8 cellular contexts compared by ENCODE assay signal in the genomic region with DNA sequence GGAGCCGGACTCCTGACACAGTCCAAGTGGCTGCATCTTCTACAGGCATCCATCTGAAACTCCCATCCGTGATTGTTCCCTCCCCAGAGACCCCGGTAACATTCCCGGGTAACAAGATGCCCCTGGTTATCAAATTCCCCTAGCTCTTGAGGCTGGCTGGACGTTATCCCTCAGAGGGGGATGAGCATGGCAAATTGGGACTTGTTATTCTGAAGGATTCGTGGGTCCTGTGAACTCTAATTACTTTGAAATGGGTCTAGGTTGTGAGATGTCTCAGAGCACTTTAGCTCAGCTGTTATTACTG. TPM values are rescaled to one million over a fixed set of nuclear protein-coding genes. Genes with fewer than 3 reads are reported as not detected.
A peak's percentile ranks its signal among the peaks of the same experiment; 100 is the strongest.
DNase-seq lines count a peak whose midpoint lies in the region; ATAC-seq and TF ChIP-seq lines count a peak whose summit lies in the region.

No MANE protein-coding gene starts in this region.

- H3K27ac Mint-ChIP-seq in activated CD8-positive, alpha-beta memory T cell treated with anti-CD3 and anti-CD28 coated beads, Interleukin-2, amount 10 ng/mL, durations not matched to agents 7 days and 5 days = peak overlapping the region; percentile 96

- H3K27ac ChIP-seq in right lobe of liver = peak overlapping the region; percentile 91 to 94 (median 93)
- peak overlapping the region; percentile 93 to 97 (median 96) for H3K27ac ChIP-seq in thyroid gland

- no peak for ATAC-seq in activated CD8-positive, alpha-beta memory T cell treated with anti-CD3 and anti-CD28 coated beads, Interleukin-2, amount 10 ng/mL, durations not matched to agents 7 days and 5 days
- ATAC-seq in right lobe of liver (no peak), HG02938 (IDR thresholded peaks at IDR 0.05; ENCODE audit: unreplicated experiment) (no peak), GM21367 (IDR thresholded peaks at IDR 0.05; ENCODE audit: unreplicated experiment) (no peak)

- TF ChIP-seq CTCF in astrocyte of the cerebellum (IDR thresholded peaks at IDR 0.05; ENCODE audit: low read depth, low read length, missing control alignments) (no peak), right lobe of liver (IDR thresholded peaks at IDR 0.05) (no peak), thyroid gland (IDR thresholded peaks at IDR 0.05) (no peak)

- CTCF ChIA-PET in activated CD8-positive, alpha-beta memory T cell treated with anti-CD3 and anti-CD28 coated beads, Interleukin-2, amount 10 ng/mL, durations not matched to agents 7 days and 5 days (lab: Charles Lee) = interaction anchor here (0.7 to 2.8 kb wide), 5 partner anchors 19 to 302 kb away, joined by 3 to 8 read pairs (median 3); a partner anchor contains a TSS

- peaks cover 48% of the 10 kb centered on the region for H3K4me1 Mint-ChIP-seq in activated CD8-positive, alpha-beta memory T cell treated with anti-CD3 and anti-CD28 coated beads, Interleukin-2, amount 10 ng/mL, durations not matched to agents 7 days and 5 days

- H3K27me3 Mint-ChIP-seq in activated CD8-positive, alpha-beta memory T cell treated with anti-CD3 and anti-CD28 coated beads, Interleukin-2, amount 10 ng/mL, durations not matched to agents 7 days and 5 days = no peaks in the 10 kb centered on the region

- no peaks in the 10 kb centered on the region for H3K9me3 Mint-ChIP-seq in activated CD8-positive, alpha-beta memory T cell treated with anti-CD3 and anti-CD28 coated beads, Interleukin-2, amount 10 ng/mL, durations not matched to agents 7 days and 5 days (ENCODE audit: low read depth)

- H3K27me3 ChIP-seq in right lobe of liver (no peaks in the 10 kb centered on the region), thyroid gland (no peaks in the 10 kb centered on the region)

- WGBS in right lobe of liver (ENCODE audit: insufficient coverage, low coverage, low lambda C conversion rate, missing lambda C conversion rate) = 3% methylated on average over 5 of the region's 6 CpGs
- 4 to 11% methylated on average over 6 of the region's 6 CpGs for WGBS in thyroid gland, 2 donors

- peak overlapping the region; percentile 50 for H3K4me3 ChIP-seq in astrocyte of the cerebellum (ENCODE audit: low read depth, low read length)
- peak overlapping the region; percentile 53 to 68 (median 57) for H3K4me3 ChIP-seq in right lobe of liver
- H3K4me3 ChIP-seq in thyroid gland (replicated peaks in 1 of 3) = peak overlapping the region in 2 of 3 donors; percentile 41 to 52

- in situ Hi-C loops in astrocyte of the cerebellum (cut with HindIII; ENCODE audit: low sequenced_read_pairs) = no loop called here

- DNase-seq in activated CD8-positive, alpha-beta memory T cell treated with anti-CD3 and anti-CD28 coated beads, Interleukin-2, amount 10 ng/mL, durations not matched to agents 7 days and 5 days = no peak
- DNase-seq in activated CD8-positive, alpha-beta memory T cell treated with anti-CD3 and anti-CD28 coated beads, Interleukin-2, amount 50 U/mL, for 48 hours = no peak
- no peak for DNase-seq in astrocyte of the cerebellum (ENCODE audit: low read depth)
- no peak for DNase-seq in right lobe of liver
- DNase-seq in thyroid gland = no peak
- no peak for DNase-seq in RPMI8226

- H3K4me1 ChIP-seq in right lobe of liver (peaks cover 0 to 14% (median 0%) of the 10 kb centered on the region in 4 donors), thyroid gland (peaks cover 8 to 19% of the 10 kb centered on the region in 2 donors)

- H3K36me3 Mint-ChIP-seq in activated CD8-positive, alpha-beta memory T cell treated with anti-CD3 and anti-CD28 coated beads, Interleukin-2, amount 10 ng/mL, durations not matched to agents 7 days and 5 days = peaks cover 2% of the 10 kb centered on the region

- H3K4me3 Mint-ChIP-seq in activated CD8-positive, alpha-beta memory T cell treated with anti-CD3 and anti-CD28 coated beads, Interleukin-2, amount 10 ng/mL, durations not matched to agents 7 days and 5 days = peak overlapping the region; percentile 89

- H3K36me3 ChIP-seq in right lobe of liver (no peaks in the 10 kb centered on the region), thyroid gland (no peaks in the 10 kb centered on the region)

- H3K9me3 ChIP-seq in right lobe of liver (no peaks in the 10 kb centered on the region), thyroid gland (no peaks in the 10 kb centered on the region)

- intact Hi-C loops in right lobe of liver (cut with DNase I) = no loop called here
- intact Hi-C loops in thyroid gland (cut with DNase I) = loop anchor here (10.0 kb wide), 1 partner anchor 130 kb away; a partner anchor contains a TSS

- TF ChIP-seq POLR2A in right lobe of liver (IDR thresholded peaks at IDR 0.05) = no peak
- no peak for TF ChIP-seq POLR2A in thyroid gland (IDR thresholded peaks at IDR 0.05)

RNA-seq across cellular contexts. Expression of a gene that starts 0.6 kb away (rescaled TPM):
- total RNA-seq in activated CD8-positive, alpha-beta memory T cell treated with anti-CD3 and anti-CD28 coated beads, Interleukin-2, amount 10 ng/mL, durations not matched to agents 7 days and 5 days = 10 to 100 TPM; 48.7 to 72.5 TPM
- total RNA-seq in right lobe of liver (100 to 1,000 TPM in 1 of 6 experiments, 10 to 100 TPM in 5; 21.7 to 109 (median 57.7) TPM), thyroid gland (100 to 1,000 TPM in 3 of 4 donors, 10 to 100 TPM in 1; 95.7 to 148 (median 134) TPM)

RNA-seq across cellular contexts. Expression of a gene that starts 4.2 kb away (rescaled TPM):
- 10 to 100 TPM in 1 of 2 experiments, 1 to 10 TPM in 1; 2.9 to 12.4 TPM for total RNA-seq in activated CD8-positive, alpha-beta memory T cell treated with anti-CD3 and anti-CD28 coated beads, Interleukin-2, amount 10 ng/mL, durations not matched to agents 7 days and 5 days
- total RNA-seq in right lobe of liver (not detected), thyroid gland (1 to 10 TPM in 1 of 4 donors, under 1 TPM in 1, not detected in 2; 0.67 to 1.1 TPM)

RNA-seq across cellular contexts. Expression of a gene that starts 18.7 kb away (rescaled TPM):
- total RNA-seq in activated CD8-positive, alpha-beta memory T cell treated with anti-CD3 and anti-CD28 coated beads, Interleukin-2, amount 10 ng/mL, durations not matched to agents 7 days and 5 days = 100 to 1,000 TPM; 110 to 161 TPM
- total RNA-seq in right lobe of liver (10 to 100 TPM; 63.7 to 93.7 (median 76.5) TPM), thyroid gland (100 to 1,000 TPM; 107 to 129 (median 124) TPM)

RNA-seq across cellular contexts. Expression of a gene that starts 25.5 kb away (rescaled TPM):
- total RNA-seq in activated CD8-positive, alpha-beta memory T cell treated with anti-CD3 and anti-CD28 coated beads, Interleukin-2, amount 10 ng/mL, durations not matched to agents 7 days and 5 days = 100 to 1,000 TPM; 178 to 308 TPM
- 100 to 1,000 TPM in 4 of 6 experiments, 10 to 100 TPM in 2; 82.8 to 182 (median 108) TPM for total RNA-seq in right lobe of liver
- total RNA-seq in thyroid gland = 100 to 1,000 TPM; 121 to 166 (median 146) TPM

RNA-seq across cellular contexts. Expression of a gene that starts 28.2 kb away (rescaled TPM):
- not detected for total RNA-seq in activated CD8-positive, alpha-beta memory T cell treated with anti-CD3 and anti-CD28 coated beads, Interleukin-2, amount 10 ng/mL, durations not matched to agents 7 days and 5 days
- 100 to 1,000 TPM; 110 to 270 (median 205) TPM for total RNA-seq in right lobe of liver
- not detected for total RNA-seq in thyroid gland
